In the genomic region with DNA sequence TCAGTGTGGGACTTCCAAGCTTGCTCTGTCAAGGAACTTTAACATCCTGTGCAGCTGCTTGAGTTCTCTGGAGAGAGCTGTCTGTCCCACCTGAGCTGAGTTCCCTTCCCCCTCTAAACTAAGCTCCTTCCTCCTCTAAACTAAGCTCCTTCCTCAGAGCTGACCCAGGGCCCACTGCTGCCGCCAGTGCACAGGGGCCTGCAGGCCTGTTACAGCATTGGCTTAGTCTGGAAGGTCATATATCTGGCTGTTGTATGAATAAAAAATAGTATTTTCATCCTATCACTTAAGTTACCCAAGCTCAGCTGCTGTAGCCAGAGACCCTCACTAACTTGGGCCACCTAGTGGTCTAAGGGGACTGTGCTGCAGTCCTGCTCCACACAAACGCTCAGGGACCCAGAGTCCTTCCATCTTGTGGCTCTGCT, we compare ENCODE assay signal across 11 cellular contexts.
A peak's percentile ranks its signal among the peaks of the same experiment; 100 is the strongest.
DNase-seq lines count a peak whose midpoint lies in the region; ATAC-seq and TF ChIP-seq lines count a peak whose summit lies in the region.
"Had no signal": no experiment of that assay in that cellular context is flagged by ENCODE, and none has a peak within 500 bp of the region (broad histone marks: within the 10 kb centered on the region; RNA-seq: fewer than 3 reads in every experiment).

No MANE protein-coding gene starts in this region.

- H3K36me3 Mint-ChIP-seq in T-cell: no peaks in the 10 kb centered on the region

- TF ChIP-seq CTCF in OCI-LY7 (conservative IDR thresholded peaks at IDR 0.05; ENCODE audit: low read length): peak; percentile 72
- TF ChIP-seq CTCF in foreskin keratinocyte (conservative IDR thresholded peaks at IDR 0.05): peak; percentile 31
- no peak for TF ChIP-seq CTCF in stomach (IDR thresholded peaks at IDR 0.05)

- ATAC-seq in foreskin keratinocyte (peak; percentile 8), T-cell (replicated peaks in 1 of 4) (no peak)

- H3K4me2 ChIP-seq in OCI-LY7 (ENCODE audit: low read length): no peak overlapping the region

- H3K27ac ChIP-seq in OCI-LY7 (ENCODE audit: low read depth, low read length, poor library complexity, severe bottlenecking) (no peak overlapping the region), foreskin keratinocyte (no peak overlapping the region), stomach (peak overlapping the region; percentile 2 to 67 (median 63))
- H3K27ac ChIP-seq: ascending aorta; BLaER1 treated with 17β-estradiol and CSF1 and Interleukin-3, amounts not matched to agents 10 nM and 100 nM had no signal

- H3K36me3 ChIP-seq in OCI-LY7 (ENCODE audit: insufficient read depth, low read length): no peaks in the 10 kb centered on the region
- no peaks in the 10 kb centered on the region for H3K36me3 ChIP-seq in stomach
- H3K36me3 ChIP-seq: ascending aorta; BLaER1 treated with 17β-estradiol and CSF1 and Interleukin-3, amounts not matched to agents 10 nM and 100 nM had no signal

- H4K20me1 ChIP-seq in OCI-LY7 (ENCODE audit: insufficient read depth, low read length): no peaks in the 10 kb centered on the region
- H4K20me1 ChIP-seq: BLaER1 treated with 17β-estradiol and CSF1 and Interleukin-3, amounts not matched to agents 10 nM and 100 nM had no signal

- no TSS peak for BruUV-seq in OCI-LY7 (replicated peaks; lab: Mats Ljungman, UMichigan)

- TF ChIP-seq EP300 in stomach (IDR thresholded peaks at IDR 0.05): no peak

- no peaks in the 10 kb centered on the region for H3K9me3 ChIP-seq in OCI-LY7 (ENCODE audit: low read length)
- H3K9me3 ChIP-seq in stomach: no peaks in the 10 kb centered on the region
- H3K9me3 ChIP-seq: ascending aorta; BLaER1 treated with 17β-estradiol and CSF1 and Interleukin-3, amounts not matched to agents 10 nM and 100 nM had no signal

- H3K27me3 ChIP-seq in foreskin keratinocyte: no peaks in the 10 kb centered on the region
- H3K27me3 ChIP-seq in stomach: no peaks in the 10 kb centered on the region
- H3K27me3 ChIP-seq: ascending aorta; BLaER1 treated with 17β-estradiol and CSF1 and Interleukin-3, amounts not matched to agents 10 nM and 100 nM had no signal

- no peak overlapping the region for H3K4me3 ChIP-seq in OCI-LY7 (ENCODE audit: low read depth, low read length, poor library complexity, severe bottlenecking)
- H3K4me3 ChIP-seq in stomach: no peak overlapping the region
- H3K4me3 ChIP-seq: ascending aorta; BLaER1 treated with 17β-estradiol and CSF1 and Interleukin-3, amounts not matched to agents 10 nM and 100 nM had no signal

- POLR2A ChIA-PET in OCI-LY7 (lab: Charles Lee) (interaction anchor here (1.4 kb wide), 1 partner anchor 10 kb away, joined by 6 read pairs; no protein-coding TSS in a partner anchor), T-cell (lab: Charles Lee) (no interaction called here)

- DNase-seq in NCI-H1417 (lab: John Stamatoyannopoulos, UW) (peak in 2 of 3 experiments; percentile 20 to 28), NCI-H1417 treated with DMSO at 0.1 percent for 48 hours (lab: John Stamatoyannopoulos, UW) (no peak), OCI-LY7 (ENCODE audit: low spot score) (peak; percentile 36), foreskin keratinocyte (no peak), stomach (no peak), NCI-H1048 (lab: John Stamatoyannopoulos, UW) (no peak), A172 (ENCODE audit: low spot score) (no peak), T-cell (no peak)

- no peak for TF ChIP-seq POLR2A in stomach (IDR thresholded peaks at IDR 0.05)

- no peak overlapping the region for H2AFZ ChIP-seq in OCI-LY7 (ENCODE audit: low read length)

- H3K4me1 Mint-ChIP-seq in T-cell: no peaks in the 10 kb centered on the region
- H3K4me1 Mint-ChIP-seq: IgD-negative memory B cell had no signal

- H3K4me1 ChIP-seq in OCI-LY7 (ENCODE audit: insufficient read depth, low read length, poor library complexity, severe bottlenecking): no peaks in the 10 kb centered on the region
- peaks cover 31% of the 10 kb centered on the region for H3K4me1 ChIP-seq in foreskin keratinocyte
- peaks cover 7 to 19% (median 14%) of the 10 kb centered on the region in 4 donors for H3K4me1 ChIP-seq in stomach
- H3K4me1 ChIP-seq: ascending aorta had no signal

- intact Hi-C loops in OCI-LY7 (cut with micrococcal nuclease; ENCODE audit: unreplicated experiment): no loop called here
- intact Hi-C loops in stomach (cut with DNase I; ENCODE audit: low total_unique reads): no loop called here

- H3K4me3 Mint-ChIP-seq in T-cell: no peak overlapping the region
- H3K4me3 Mint-ChIP-seq: IgD-negative memory B cell had no signal

- H3K27ac Mint-ChIP-seq in T-cell: no peak overlapping the region
- H3K27ac Mint-ChIP-seq: IgD-negative memory B cell had no signal

- 55 to 86% (median 76%) methylated on average over 2 of the region's 2 CpGs for WGBS in stomach, 5 donors

- no peaks in the 10 kb centered on the region for H3K9me2 ChIP-seq in OCI-LY7 (ENCODE audit: insufficient read depth, low read length)

- no peaks in the 10 kb centered on the region for H3K9me3 Mint-ChIP-seq in T-cell
- H3K9me3 Mint-ChIP-seq: IgD-negative memory B cell had no signal

- no peaks in the 10 kb centered on the region for H3K79me2 ChIP-seq in OCI-LY7 (ENCODE audit: insufficient read depth, low read depth, low read length)

- CTCF ChIA-PET in OCI-LY7 (lab: Charles Lee; ENCODE audit: unreplicated experiment) (no interaction called here), T-cell (lab: Charles Lee) (interaction anchor here in 1 of 2 donors (1.1 kb wide), 1 partner anchor 351 kb away, joined by 4 read pairs; no protein-coding TSS in a partner anchor)

- peaks cover 3 to 14% of the 10 kb centered on the region in 2 donors for H3K27me3 Mint-ChIP-seq in T-cell

Comparison
In these comparisons a context has a peak if more than half of its experiments do, and no peak if none do; other contexts are left out.
1. DNase-seq: peak in NCI-H1417 (2 of 3) and OCI-LY7 (single experiment); none in NCI-H1417 treated with DMSO at 0.1 percent for 48 hours (single experiment), foreskin keratinocyte (0 of 2), stomach (single experiment), NCI-H1048 (single experiment), A172 (single experiment) and T-cell (0 of 34).
2. H3K27ac ChIP-seq: peak in stomach (5 of 5); none in OCI-LY7 (single experiment) and foreskin keratinocyte (single experiment).
3. CTCF ChIP-seq: peak in OCI-LY7 (single experiment) and foreskin keratinocyte (single experiment); none in stomach (0 of 7).